22 cellular contexts compared by ENCODE assay signal in the genomic region with DNA sequence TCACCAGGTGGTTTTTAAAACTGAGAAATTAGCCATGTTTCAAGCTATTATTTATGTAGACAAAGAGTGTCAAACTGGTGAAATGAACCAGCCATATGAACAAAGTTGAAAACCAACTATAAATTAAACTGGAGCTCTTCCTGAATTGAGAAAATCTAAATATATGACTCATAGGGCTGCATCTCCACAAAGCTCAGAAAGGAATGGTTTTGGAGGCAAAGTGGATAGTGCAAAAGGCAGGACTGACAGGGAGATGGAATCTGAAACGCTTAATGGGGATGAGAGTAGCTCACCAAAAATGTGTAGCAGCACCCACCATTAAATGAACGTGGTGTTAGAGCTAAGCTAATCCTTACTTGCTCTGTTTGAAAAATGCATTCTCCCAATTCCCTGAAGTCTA.
"Had no signal": no experiment of that assay in that cellular context is flagged by ENCODE, and none has a peak within 500 bp of the region (broad histone marks: within the 10 kb centered on the region; RNA-seq: fewer than 3 reads in every experiment).

No MANE protein-coding gene starts in this region.

- H3K36me3 Mint-ChIP-seq: naive thymus-derived CD4-positive, alpha-beta T cell had no signal

- H3K27ac Mint-ChIP-seq: effector memory CD8-positive, alpha-beta T cell; naive thymus-derived CD4-positive, alpha-beta T cell; stimulated activated naive CD8-positive, alpha-beta T cell treated with anti-CD3 and anti-CD28 coated beads, Interleukin-15, amount 100 ng/mL, for 72 hours had no signal

- DNase-seq: dermis blood vessel endothelial cell; effector memory CD8-positive, alpha-beta T cell; erythroblast; gastrocnemius medialis; heart left ventricle; kidney; left lung; mesendoderm; midbrain; naive thymus-derived CD4-positive, alpha-beta T cell; nucleus accumbens; stimulated activated CD4-positive, alpha-beta T cell treated with anti-CD3 and anti-CD28 coated beads, Interleukin-12 subunit alpha, Interleukin-12 subunit beta, amount 100 ng/mL, for 4 hours; stimulated activated CD4-positive, alpha-beta T cell treated with anti-CD3 and anti-CD28 coated beads, Interleukin-1b, Interleukin-23, amount 100 ng/mL, for 48 hours; stimulated activated CD4-positive, alpha-beta T cell treated with anti-CD3 and anti-CD28 coated beads, Interleukin-4, amount 100 ng/mL, for 1 hour; stimulated activated CD8-positive, alpha-beta memory T cell treated with anti-CD3 and anti-CD28 coated beads, Interleukin-4, amount 100 ng/mL, for 48 hours; stimulated activated naive CD4-positive, alpha-beta T cell; stimulated activated naive CD8-positive, alpha-beta T cell treated with anti-CD3 and anti-CD28 coated beads, Interleukin-15, amount 100 ng/mL, for 72 hours; transverse colon; upper lobe of right lung; uterus had no signal

- ATAC-seq: effector memory CD8-positive, alpha-beta T cell; gastrocnemius medialis; heart left ventricle; left lung; naive thymus-derived CD4-positive, alpha-beta T cell; sciatic nerve; stimulated activated naive CD8-positive, alpha-beta T cell treated with anti-CD3 and anti-CD28 coated beads, Interleukin-15, amount 100 ng/mL, for 72 hours; upper lobe of right lung had no signal

- H3K4me1 Mint-ChIP-seq: naive thymus-derived CD4-positive, alpha-beta T cell; nephron; stimulated activated naive CD8-positive, alpha-beta T cell treated with anti-CD3 and anti-CD28 coated beads, Interleukin-15, amount 100 ng/mL, for 72 hours had no signal

- H3K4me3 Mint-ChIP-seq: effector memory CD8-positive, alpha-beta T cell; naive thymus-derived CD4-positive, alpha-beta T cell; nephron; stimulated activated naive CD8-positive, alpha-beta T cell treated with anti-CD3 and anti-CD28 coated beads, Interleukin-15, amount 100 ng/mL, for 72 hours had no signal
